ENCODE assay signal across 20 cellular contexts in genomic region chr20:33459599-33459998, GRCh38. TPM values are rescaled to one million over a fixed set of nuclear protein-coding genes. Genes with fewer than 3 reads are reported as not detected.
DNase-seq lines count a peak whose midpoint lies in the region; ATAC-seq and TF ChIP-seq lines count a peak whose summit lies in the region.
"Had no signal": no experiment of that assay in that cellular context is flagged by ENCODE, and none has a peak within 500 bp of the region (broad histone marks: within the 10 kb centered on the region; RNA-seq: fewer than 3 reads in every experiment).

No MANE protein-coding gene starts in this region.

- no peaks in the 10 kb centered on the region for H3K9me2 ChIP-seq in Karpas-422 (replicated peaks; ENCODE audit: insufficient read depth, low read length)

- no peaks in the 10 kb centered on the region for H3K27me3 ChIP-seq in Karpas-422 (ENCODE audit: low read length)
- H3K27me3 ChIP-seq: BLaER1 had no signal

- H3K27ac ChIP-seq in Karpas-422 (ENCODE audit: low read length), result peak overlapping the region; percentile 94
- H3K27ac ChIP-seq: 22Rv1, BLaER1, C4-2B, GM23248 had no signal

- H3K79me2 ChIP-seq in Karpas-422 (ENCODE audit: low read length), result no peaks in the 10 kb centered on the region

- no peaks in the 10 kb centered on the region for H4K20me1 ChIP-seq in Karpas-422 (ENCODE audit: insufficient read depth, low read depth, low read length)
- H4K20me1 ChIP-seq: BLaER1 had no signal

- H2AFZ ChIP-seq in Karpas-422 (ENCODE audit: low read length), result no peak overlapping the region
- H2AFZ ChIP-seq: GM23248 had no signal

- H3K36me3 Mint-ChIP-seq in activated T-cell treated with anti-CD3 and anti-CD28 coated beads, Interleukin-2, amount 50 U/mL, for 4 hours (ENCODE audit: insufficient read depth), result no peaks in the 10 kb centered on the region
- no peaks in the 10 kb centered on the region for H3K36me3 Mint-ChIP-seq in activated T-cell treated with anti-CD3 and anti-CD28 coated beads, Interleukin-2, amount 50 U/mL, for 72 hours (ENCODE audit: insufficient read depth in 2 of 2)
- H3K36me3 Mint-ChIP-seq in T-helper 17 cell (ENCODE audit: low read depth) (no peaks in the 10 kb centered on the region), neural crest cell (ENCODE audit: low read depth) (no peaks in the 10 kb centered on the region)
- H3K36me3 Mint-ChIP-seq: CD4-positive, CD25-positive, alpha-beta regulatory T cell; CD8-positive, alpha-beta T cell had no signal

- no peaks in the 10 kb centered on the region for H3K9me3 ChIP-seq in Karpas-422 (ENCODE audit: low read length)
- H3K9me3 ChIP-seq in T-helper 17 cell (ENCODE audit: control insufficient read depth, low read length, poor library complexity, severe bottlenecking), result no peaks in the 10 kb centered on the region
- H3K9me3 ChIP-seq: BLaER1, Caco-2 had no signal

- peak overlapping the region; percentile 24 for H3K4me3 Mint-ChIP-seq in activated T-cell treated with anti-CD3 and anti-CD28 coated beads, Interleukin-2, amount 50 U/mL, for 4 hours
- H3K4me3 Mint-ChIP-seq in activated T-cell treated with anti-CD3 and anti-CD28 coated beads, Interleukin-2, amount 50 U/mL, for 72 hours, result no peak overlapping the region
- H3K4me3 Mint-ChIP-seq in T-helper 17 cell (no peak overlapping the region), neural crest cell (no peak overlapping the region)
- H3K4me3 Mint-ChIP-seq: B cell; CD4-positive, CD25-positive, alpha-beta regulatory T cell; CD8-positive, alpha-beta T cell had no signal

- H3K4me1 ChIP-seq in Karpas-422 (ENCODE audit: low read length), result peaks cover 49% of the 10 kb centered on the region
- H3K4me1 ChIP-seq: Caco-2 had no signal

- no peaks in the 10 kb centered on the region for H3K27me3 Mint-ChIP-seq in activated T-cell treated with anti-CD3 and anti-CD28 coated beads, Interleukin-2, amount 50 U/mL, for 4 hours (ENCODE audit: low read depth)
- H3K27me3 Mint-ChIP-seq in activated T-cell treated with anti-CD3 and anti-CD28 coated beads, Interleukin-2, amount 50 U/mL, for 72 hours (ENCODE audit: low read depth), result no peaks in the 10 kb centered on the region
- H3K27me3 Mint-ChIP-seq in T-helper 17 cell, result no peaks in the 10 kb centered on the region
- no peaks in the 10 kb centered on the region for H3K27me3 Mint-ChIP-seq in neural crest cell (ENCODE audit: low read depth)
- H3K27me3 Mint-ChIP-seq: B cell; CD4-positive, CD25-positive, alpha-beta regulatory T cell had no signal

- peak overlapping the region; percentile 65 for H3K4me2 ChIP-seq in Karpas-422 (ENCODE audit: low read depth, low read length, poor library complexity, severe bottlenecking)
- H3K4me2 ChIP-seq: BLaER1 had no signal

- H3K9ac ChIP-seq in Karpas-422 (ENCODE audit: low read length), result peak overlapping the region; percentile 70; the same call in 1 of the 2 replicates
- H3K9ac ChIP-seq: BLaER1, GM23248 had no signal

- DNase-seq in activated T-cell treated with anti-CD3 and anti-CD28 coated beads, Interleukin-2, amount 50 U/mL, for 4 hours, result no peak
- no peak for DNase-seq in activated T-cell treated with anti-CD3 and anti-CD28 coated beads, Interleukin-2, amount 50 U/mL, for 72 hours
- DNase-seq in Karpas-422 (no peak), T-helper 17 cell (no peak), neural crest cell (ENCODE audit: low read depth, low spot score) (no peak), foreskin fibroblast (no peak), mucosa of gallbladder (ENCODE audit: low spot score) (no peak)
- DNase-seq: Caco-2; CD4-positive, CD25-positive, alpha-beta regulatory T cell; CD8-positive, alpha-beta T cell; DMS153; DND-41; GM23248; H7; HCEC 1CT had no signal

- TF ChIP-seq CTCF in neural crest cell (conservative IDR thresholded peaks at IDR 0.05), result no peak
- TF ChIP-seq CTCF in foreskin fibroblast (IDR thresholded peaks at IDR 0.05; ENCODE audit: low read depth, low read length), result no peak

- no peaks in the 10 kb centered on the region for H3K36me3 ChIP-seq in Karpas-422 (ENCODE audit: insufficient read depth, low read length)
- H3K36me3 ChIP-seq: BLaER1 had no signal

- ATAC-seq in activated T-cell treated with anti-CD3 and anti-CD28 coated beads, Interleukin-2, amount 50 U/mL, for 4 hours, result no peak
- no peak for ATAC-seq in activated T-cell treated with anti-CD3 and anti-CD28 coated beads, Interleukin-2, amount 50 U/mL, for 72 hours (replicated peaks in 1 of 2)
- no peak for ATAC-seq in T-helper 17 cell
- ATAC-seq in HG03565 (IDR thresholded peaks at IDR 0.05; ENCODE audit: unreplicated experiment), result no peak
- ATAC-seq: CD8-positive, alpha-beta T cell had no signal

- H3K4me3 ChIP-seq in Karpas-422 (ENCODE audit: low read length) (no peak overlapping the region), foreskin fibroblast (ENCODE audit: low read depth in 1 of 2, low read length in 2 of 2) (no peak overlapping the region)
- H3K4me3 ChIP-seq: BLaER1, GM23248 had no signal

- H3K27ac Mint-ChIP-seq in activated T-cell treated with anti-CD3 and anti-CD28 coated beads, Interleukin-2, amount 50 U/mL, for 72 hours, result no peak overlapping the region
- H3K27ac Mint-ChIP-seq in T-helper 17 cell, result peak overlapping the region; percentile 45
- H3K27ac Mint-ChIP-seq in neural crest cell (ENCODE audit: unreplicated experiment), result peak overlapping the region; percentile 14
- H3K27ac Mint-ChIP-seq: B cell; CD4-positive, CD25-positive, alpha-beta regulatory T cell; CD8-positive, alpha-beta T cell had no signal

- no peaks in the 10 kb centered on the region for H3K9me3 Mint-ChIP-seq in activated T-cell treated with anti-CD3 and anti-CD28 coated beads, Interleukin-2, amount 50 U/mL, for 4 hours
- H3K9me3 Mint-ChIP-seq in activated T-cell treated with anti-CD3 and anti-CD28 coated beads, Interleukin-2, amount 50 U/mL, for 72 hours, result no peaks in the 10 kb centered on the region
- no peaks in the 10 kb centered on the region for H3K9me3 Mint-ChIP-seq in neural crest cell
- H3K9me3 Mint-ChIP-seq: CD4-positive, CD25-positive, alpha-beta regulatory T cell; CD8-positive, alpha-beta T cell had no signal

- no peaks in the 10 kb centered on the region for H3K4me1 Mint-ChIP-seq in activated T-cell treated with anti-CD3 and anti-CD28 coated beads, Interleukin-2, amount 50 U/mL, for 4 hours (ENCODE audit: low read depth)
- peaks cover 6% of the 10 kb centered on the region for H3K4me1 Mint-ChIP-seq in activated T-cell treated with anti-CD3 and anti-CD28 coated beads, Interleukin-2, amount 50 U/mL, for 72 hours (ENCODE audit: low read depth)
- H3K4me1 Mint-ChIP-seq in T-helper 17 cell (peaks cover 6% of the 10 kb centered on the region), neural crest cell (peaks cover 4% of the 10 kb centered on the region)

RNA-seq across cellular contexts. Expression of gene SNTA1, which starts 16.0 kb away (rescaled TPM):
- total RNA-seq in activated T-cell treated with anti-CD3 and anti-CD28 coated beads, Interleukin-2, amount 50 U/mL, for 4 hours, result 1 to 10 TPM; 1.2 to 2.7 (median 2.4) TPM
- 1 to 10 TPM; 2.2 to 3.7 TPM for total RNA-seq in activated T-cell treated with anti-CD3 and anti-CD28 coated beads, Interleukin-2, amount 50 U/mL, for 72 hours
- 51.4 and 85.6 TPM in 2 replicates for total RNA-seq in Karpas-422 (2014; rRNA removed; shearing (Covaris generic); ENCODE audit: low replicate concordance)
- total RNA-seq in T-helper 17 cell (1 to 10 TPM; 5.6 to 6.6 TPM), neural crest cell (9.4 and 10.3 TPM in 2 replicates), mucosa of gallbladder (13.0 TPM)

RNA-seq across cellular contexts. Expression of gene CBFA2T2, which starts 30.3 kb away (rescaled TPM):
- total RNA-seq in activated T-cell treated with anti-CD3 and anti-CD28 coated beads, Interleukin-2, amount 50 U/mL, for 4 hours, result 1 to 10 TPM; 6.6 to 7.9 (median 7.5) TPM
- total RNA-seq in activated T-cell treated with anti-CD3 and anti-CD28 coated beads, Interleukin-2, amount 50 U/mL, for 72 hours, result 10 to 100 TPM; 14.4 to 15.7 TPM
- total RNA-seq in Karpas-422 (2014; rRNA removed; shearing (Covaris generic); ENCODE audit: low replicate concordance), result 47.6 and 54.8 TPM in 2 replicates
- 10 to 100 TPM; 26.6 to 29.5 TPM for total RNA-seq in T-helper 17 cell
- 36.5 and 37.9 TPM in 2 replicates for total RNA-seq in neural crest cell
- 21.2 TPM for total RNA-seq in mucosa of gallbladder

RNA-seq across cellular contexts. Expression of gene CDK5RAP1, which starts 58.3 kb away (rescaled TPM):
- 10 to 100 TPM; 52.6 to 55.7 (median 53.8) TPM for total RNA-seq in activated T-cell treated with anti-CD3 and anti-CD28 coated beads, Interleukin-2, amount 50 U/mL, for 4 hours
- 10 to 100 TPM; 43.0 to 64.2 TPM for total RNA-seq in activated T-cell treated with anti-CD3 and anti-CD28 coated beads, Interleukin-2, amount 50 U/mL, for 72 hours
- total RNA-seq in Karpas-422 (2014; rRNA removed; shearing (Covaris generic); ENCODE audit: low replicate concordance), result 30.7 and 32.5 TPM in 2 replicates
- 10 to 100 TPM; 55.6 to 61.9 TPM for total RNA-seq in T-helper 17 cell
- 56.3 and 58.7 TPM in 2 replicates for total RNA-seq in neural crest cell
- total RNA-seq in mucosa of gallbladder, result 18.7 TPM
